ENCODE assay signal across 13 cellular contexts in the genomic region with DNA sequence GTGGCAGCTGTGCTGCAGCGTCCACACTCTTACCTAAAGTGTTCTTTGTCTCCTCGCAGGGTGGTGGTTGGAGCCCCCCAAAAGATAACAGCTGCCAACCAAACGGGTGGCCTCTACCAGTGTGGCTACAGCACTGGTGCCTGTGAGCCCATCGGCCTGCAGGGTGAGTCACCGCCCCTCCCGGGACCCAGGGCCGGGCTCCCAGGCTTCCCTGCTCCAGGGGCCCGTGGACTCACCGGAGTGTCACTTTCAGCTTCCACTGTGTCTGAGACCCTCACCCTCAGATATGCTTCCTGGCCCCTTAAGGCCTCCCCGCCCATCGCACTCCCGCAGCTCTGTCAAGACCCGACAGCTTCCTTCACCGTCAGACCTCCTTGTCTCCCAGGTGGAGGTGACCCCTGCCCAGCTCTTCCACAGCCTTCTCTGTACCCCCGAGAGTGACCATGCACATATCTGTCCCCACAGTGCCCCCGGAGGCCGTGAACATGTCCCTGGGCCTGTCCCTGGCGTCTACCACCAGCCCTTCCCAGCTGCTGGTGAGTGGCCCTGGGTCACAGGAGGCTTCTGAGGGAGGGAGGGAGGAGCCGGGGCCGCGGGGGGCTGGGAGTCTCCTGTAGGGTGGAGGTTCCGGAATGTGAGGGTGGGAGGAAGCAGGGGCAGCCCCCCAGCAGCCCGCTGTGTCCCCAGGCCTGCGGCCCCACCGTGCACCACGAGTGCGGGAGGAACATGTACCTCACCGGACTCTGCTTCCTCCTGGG. TPM values are rescaled to one million over a fixed set of nuclear protein-coding genes. Genes with fewer than 3 reads are reported as not detected.
DNase-seq lines count a peak whose midpoint lies in the region; ATAC-seq and TF ChIP-seq lines count a peak whose summit lies in the region.
"Had no signal": no experiment of that assay in that cellular context is flagged by ENCODE, and none has a peak within 500 bp of the region (broad histone marks: within the 10 kb centered on the region; RNA-seq: fewer than 3 reads in every experiment).

No MANE protein-coding gene starts in this region.

- no peak overlapping the region for H4K8ac ChIP-seq in neuronal stem cell (ENCODE audit: low read depth, low read length)

- no peaks in the 10 kb centered on the region for H3K9me3 ChIP-seq in BLaER1 treated with 17β-estradiol and CSF1 and Interleukin-3, amounts not matched to agents 10 nM and 100 nM (replicated peaks in 1 of 11)
- H3K9me3 ChIP-seq in endodermal cell (ENCODE audit: control insufficient read depth, low read length), result no peaks in the 10 kb centered on the region
- H3K9me3 ChIP-seq in neuronal stem cell (replicated peaks in 1 of 2; ENCODE audit: control insufficient read depth in 2 of 2, insufficient read depth in 1 of 2, low read depth in 1 of 2, low read length in 2 of 2), result no peaks in the 10 kb centered on the region
- H3K9me3 ChIP-seq in CD4-positive, alpha-beta T cell (ENCODE audit: control insufficient read depth, low read length), result no peaks in the 10 kb centered on the region
- H3K9me3 ChIP-seq in ascending aorta, result no peaks in the 10 kb centered on the region

- no peaks in the 10 kb centered on the region for H3K79me2 ChIP-seq in GM23338 (replicated peaks; ENCODE audit: insufficient read depth)

- H3K9me2 ChIP-seq in GM23338 (ENCODE audit: insufficient read depth), result no peaks in the 10 kb centered on the region

- H4K91ac ChIP-seq in neuronal stem cell (ENCODE audit: low read depth, low read length, poor library complexity), result no peak overlapping the region

- peak overlapping the region in 7 of 11 experiments; percentile 10 to 83 (median 74); a peak in 10 of 22 replicates for H3K9ac ChIP-seq in BLaER1 treated with 17β-estradiol and CSF1 and Interleukin-3, amounts not matched to agents 10 nM and 100 nM
- no peak overlapping the region for H3K9ac ChIP-seq in endodermal cell (ENCODE audit: extremely low read depth, low read length, poor library complexity, severe bottlenecking)
- peak overlapping the region; percentile 9 for H3K9ac ChIP-seq in neuronal stem cell (ENCODE audit: low read depth, low read length, poor library complexity)

- no peaks in the 10 kb centered on the region; the same call in 2 of the 3 replicates for H3K36me3 Mint-ChIP-seq in GM23338 (ENCODE audit: low read depth)
- H3K36me3 Mint-ChIP-seq in endodermal cell (ENCODE audit: low read depth), result no peaks in the 10 kb centered on the region
- no peaks in the 10 kb centered on the region for H3K36me3 Mint-ChIP-seq in CD4-positive, alpha-beta T cell (ENCODE audit: low read depth)

- no peak overlapping the region for H3K4me3 Mint-ChIP-seq in GM23338
- no peak overlapping the region for H3K4me3 Mint-ChIP-seq in endodermal cell
- H3K4me3 Mint-ChIP-seq in CD4-positive, alpha-beta T cell, result no peak overlapping the region

- POLR2A ChIA-PET in CD4-positive, alpha-beta T cell (lab: Charles Lee), result interaction anchor here (0.5 kb wide), 1 partner anchor 22 kb away, joined by 3 read pairs; no protein-coding TSS in a partner anchor

- peak overlapping the region in 6 of 11 experiments; percentile 38 to 99 (median 90); a peak in 13 of 22 replicates for H3K4me2 ChIP-seq in BLaER1 treated with 17β-estradiol and CSF1 and Interleukin-3, amounts not matched to agents 10 nM and 100 nM
- H3K4me2 ChIP-seq in GM23338, result no peak overlapping the region
- no peak overlapping the region for H3K4me2 ChIP-seq in neuronal stem cell (ENCODE audit: insufficient read depth, low read length, poor library complexity, severe bottlenecking)

- 85% methylated on average over 21 to 28 of the region's 28 CpGs for WGBS in endodermal cell (ENCODE audit: insufficient coverage in 1 of 2, insufficient read length in 1 of 2), 2 experiments
- no CpG with 5 or more reads among the region's 28 CpGs for WGBS in neuronal stem cell (ENCODE audit: extremely low coverage in 2 of 2, insufficient read length in 2 of 2, insufficient replicate concordance in 1 of 2), 2 donors

- peaks cover 0 to 60% (median 0%) of the 10 kb centered on the region in 11 experiments; a peak in 6 of 22 replicates for H3K36me3 ChIP-seq in BLaER1 treated with 17β-estradiol and CSF1 and Interleukin-3, amounts not matched to agents 10 nM and 100 nM
- H3K36me3 ChIP-seq in GM23338 (ENCODE audit: insufficient read depth) (no peaks in the 10 kb centered on the region), endodermal cell (ENCODE audit: control insufficient read depth, insufficient read depth, low read length) (no peaks in the 10 kb centered on the region), neuronal stem cell (replicated peaks in 1 of 2; ENCODE audit: control insufficient read depth in 2 of 2, insufficient read depth in 2 of 2, low read length in 2 of 2) (no peaks in the 10 kb centered on the region), ascending aorta (no peaks in the 10 kb centered on the region)

- H3F3A ChIP-seq in GM23338 (replicated peaks; ENCODE audit: low read depth), result no peaks in the 10 kb centered on the region

- H2BK120ac ChIP-seq in neuronal stem cell (ENCODE audit: low read depth, low read length), result no peak overlapping the region

- peaks cover 38 to 100% (median 82%) of the 10 kb centered on the region in 10 experiments for H3K4me1 ChIP-seq in BLaER1 treated with 17β-estradiol and CSF1 and Interleukin-3, amounts not matched to agents 10 nM and 100 nM
- H3K4me1 ChIP-seq in GM23338 (ENCODE audit: insufficient read depth) (no peaks in the 10 kb centered on the region), endodermal cell (ENCODE audit: control insufficient read depth, insufficient read depth, low read length) (no peaks in the 10 kb centered on the region), neuronal stem cell (ENCODE audit: control insufficient read depth in 2 of 2, insufficient read depth in 1 of 2, low read depth in 1 of 2, low read length in 2 of 2) (peaks cover 0 to 3% of the 10 kb centered on the region in 2 donors), ascending aorta (no peaks in the 10 kb centered on the region)

- peak overlapping the region; percentile 30 for H3K18ac ChIP-seq in neuronal stem cell (ENCODE audit: low read length)

- peak; percentile 36 to 42 for TF ChIP-seq CTCF in GM23338 (conservative IDR thresholded peaks at IDR 0.05; ENCODE audit: low read depth in 2 of 2)
- peak; percentile 45 for TF ChIP-seq CTCF in endodermal cell (conservative IDR thresholded peaks at IDR 0.05)
- TF ChIP-seq CTCF in CD4-positive, alpha-beta T cell (IDR thresholded peaks at IDR 0.05), result no peak
- TF ChIP-seq CTCF in ascending aorta (IDR thresholded peaks at IDR 0.05), result no peak

- peak overlapping the region; percentile 5 for H2AK5ac ChIP-seq in neuronal stem cell (ENCODE audit: low read depth, low read length)

- H2BK5ac ChIP-seq in neuronal stem cell (ENCODE audit: low read length), result peak overlapping the region; percentile 22

- H3K27ac Mint-ChIP-seq in GM23338 (peak overlapping the region; percentile 85; the same call in 1 of the 2 replicates), endodermal cell (no peak overlapping the region)
- H3K27ac Mint-ChIP-seq in CD4-positive, alpha-beta T cell, result no peak overlapping the region

- no peak overlapping the region for H2BK15ac ChIP-seq in neuronal stem cell (ENCODE audit: low read length)

- peak; percentile 79 for ATAC-seq in GM23338
- ATAC-seq in CD4-positive, alpha-beta T cell (ENCODE audit: poor library complexity), result no peak

- H3K23ac ChIP-seq in neuronal stem cell (ENCODE audit: low read depth, low read length, poor library complexity), result no peak overlapping the region

- H3K14ac ChIP-seq in neuronal stem cell (ENCODE audit: low read length), result no peak overlapping the region

- H3K4me1 Mint-ChIP-seq in GM23338 (peaks cover 2% of the 10 kb centered on the region; the same call in 2 of the 3 replicates), endodermal cell (no peaks in the 10 kb centered on the region)
- peaks cover 17% of the 10 kb centered on the region for H3K4me1 Mint-ChIP-seq in CD4-positive, alpha-beta T cell (ENCODE audit: low read depth)

- H2BK12ac ChIP-seq in neuronal stem cell (ENCODE audit: low read length), result no peak overlapping the region

- H2AFZ ChIP-seq in GM23338, result peak overlapping the region; percentile 14; the same call in 1 of the 2 replicates
- H2AFZ ChIP-seq in neuronal stem cell (ENCODE audit: low read length), result peak overlapping the region; percentile 13

- peak overlapping the region; percentile 28 for H3K4ac ChIP-seq in neuronal stem cell (ENCODE audit: low read length)

- H3K27me3 Mint-ChIP-seq in GM23338 (ENCODE audit: insufficient read depth, low read depth, poor library complexity) (peaks cover 8% of the 10 kb centered on the region), endodermal cell (ENCODE audit: insufficient read depth) (peaks cover 9% of the 10 kb centered on the region)
- H3K27me3 Mint-ChIP-seq in CD4-positive, alpha-beta T cell, result no peaks in the 10 kb centered on the region

- H3K9me3 Mint-ChIP-seq in GM23338, result peaks cover 2% of the 10 kb centered on the region; the same call in 1 of the 3 replicates
- no peaks in the 10 kb centered on the region for H3K9me3 Mint-ChIP-seq in endodermal cell
- H3K9me3 Mint-ChIP-seq in CD4-positive, alpha-beta T cell, result no peaks in the 10 kb centered on the region

- H3K27ac ChIP-seq in BLaER1 treated with 17β-estradiol and CSF1 and Interleukin-3, amounts not matched to agents 10 nM and 100 nM, result peak overlapping the region in 8 of 11 experiments; percentile 5 to 96 (median 54); a peak in 12 of 22 replicates
- H3K27ac ChIP-seq in GM23338 (ENCODE audit: low read depth) (no peak overlapping the region), endodermal cell (ENCODE audit: low read depth, low read length) (no peak overlapping the region), neuronal stem cell (replicated peaks; ENCODE audit: low read length) (no peak overlapping the region), ascending aorta (no peak overlapping the region)
- no peak overlapping the region for H3K27ac ChIP-seq in CD4-positive, alpha-beta T cell (ENCODE audit: low read depth, low read length)

- intact Hi-C loops in CD4-positive, alpha-beta T cell (cut with DNase I, micrococcal nuclease), result no loop called here
- intact Hi-C loops in ascending aorta (cut with DNase I), result no loop called here

- CTCF ChIA-PET in CD4-positive, alpha-beta T cell (lab: Charles Lee), result no interaction called here

- peaks cover 0 to 30% (median 0%) of the 10 kb centered on the region in 11 experiments; a peak in 5 of 22 replicates for H4K20me1 ChIP-seq in BLaER1 treated with 17β-estradiol and CSF1 and Interleukin-3, amounts not matched to agents 10 nM and 100 nM
- H4K20me1 ChIP-seq in GM23338 (replicated peaks; ENCODE audit: insufficient read depth), result no peaks in the 10 kb centered on the region

- no peaks in the 10 kb centered on the region for H3K79me1 ChIP-seq in neuronal stem cell (ENCODE audit: low read depth, low read length)

- H3K27me3 ChIP-seq in BLaER1 treated with 17β-estradiol and CSF1 and Interleukin-3, amounts not matched to agents 10 nM and 100 nM, result no peaks in the 10 kb centered on the region
- H3K27me3 ChIP-seq in GM23338 (ENCODE audit: insufficient read depth) (no peaks in the 10 kb centered on the region), endodermal cell (ENCODE audit: control insufficient read depth, insufficient read depth, low read length, poor library complexity, severe bottlenecking) (no peaks in the 10 kb centered on the region), neuronal stem cell (ENCODE audit: control insufficient read depth in 3 of 3, insufficient read depth in 3 of 3, low read depth in 1 of 3, low read length in 3 of 3) (peaks cover 0 to 14% (median 0%) of the 10 kb centered on the region in 3 experiments), ascending aorta (no peaks in the 10 kb centered on the region)
- no peaks in the 10 kb centered on the region for H3K27me3 ChIP-seq in CD4-positive, alpha-beta T cell (ENCODE audit: control insufficient read depth, insufficient read depth, low read length)

- DNase-seq in GM23338 (ENCODE audit: low spot score), result peak; percentile 50
- peak; percentile 77 for DNase-seq in endodermal cell
- DNase-seq in neuronal stem cell (ENCODE audit: low spot score), result no peak
- DNase-seq in medulla oblongata (ENCODE audit: extremely low spot score), result no peak
- DNase-seq in CD4-positive, alpha-beta T cell, result no peak
- no peak for DNase-seq in ascending aorta (ENCODE audit: low spot score in 2 of 2)
- DNase-seq: NCI-H2227 treated with DMSO at 0.1 percent for 48 hours; stimulated activated CD4-positive, alpha-beta T cell treated with anti-CD3 and anti-CD28 coated beads, Interleukin-4, amount 100 ng/mL, for 4 hours had no signal

- H3K4me3 ChIP-seq in BLaER1 treated with 17β-estradiol and CSF1 and Interleukin-3, amounts not matched to agents 10 nM and 100 nM, result peak overlapping the region in 4 of 10 experiments; percentile 69 to 72 (median 72); a peak in 8 of 20 replicates
- no peak overlapping the region for H3K4me3 ChIP-seq in GM23338
- H3K4me3 ChIP-seq in endodermal cell (ENCODE audit: low read length), result no peak overlapping the region
- H3K4me3 ChIP-seq in neuronal stem cell (ENCODE audit: low read length in 2 of 2), result no peak overlapping the region
- H3K4me3 ChIP-seq in ascending aorta, result peak overlapping the region in 1 of 2 donors; percentile 21

RNA-seq across cellular contexts. Expression of a gene that starts 1.8 kb away (rescaled TPM):
- total RNA-seq in GM23338 (2014; rRNA removed; shearing (Covaris generic)), result 0.12 TPM in 1 of 2 replicates, not detected in the other
- not detected in 2 replicates for polyA plus RNA-seq in GM23338 (2016; fragmentation: Nextera tagmentation; extraction: Ambion mirVana)
- total RNA-seq in endodermal cell (under 1 TPM in 1 of 2 donors, not detected in 1; 0.22 TPM), ascending aorta (3.6 TPM)
- polyA plus RNA-seq in endodermal cell (2013, experiment 1 of 2), result not detected
- not detected for polyA plus RNA-seq in endodermal cell (2013, experiment 2 of 2)
- polyA plus RNA-seq in neuronal stem cell (2013, experiment 1 of 2), result not detected
- polyA plus RNA-seq in neuronal stem cell (2013, experiment 2 of 2), result not detected
- total RNA-seq in CD4-positive, alpha-beta T cell, result 1 to 10 TPM; 5.5 to 6.0 TPM

RNA-seq across cellular contexts. Expression of a gene that starts 36.4 kb away (rescaled TPM):
- total RNA-seq in GM23338 (2014; rRNA removed; shearing (Covaris generic)), result not detected in 2 replicates
- not detected in 2 replicates for polyA plus RNA-seq in GM23338 (2016; fragmentation: Nextera tagmentation; extraction: Ambion mirVana)
- total RNA-seq in endodermal cell (not detected), ascending aorta (not detected)
- not detected for polyA plus RNA-seq in endodermal cell (2013, experiment 1 of 2)
- polyA plus RNA-seq in endodermal cell (2013, experiment 2 of 2), result not detected
- polyA plus RNA-seq in neuronal stem cell (2013, experiment 1 of 2), result not detected
- not detected for polyA plus RNA-seq in neuronal stem cell (2013, experiment 2 of 2)
- total RNA-seq in CD4-positive, alpha-beta T cell, result not detected
- total RNA-seq: activated CD8-positive, alpha-beta memory T cell treated with anti-CD3 and anti-CD28 coated beads for 36 hours; astrocyte; HT-29; renal cortical epithelial cell had no signal

Comparison
In these comparisons a context has a peak if more than half of its experiments do, and no peak if none do; other contexts are left out.
1. H3K27ac ChIP-seq: peak in BLaER1 treated with 17β-estradiol and CSF1 and Interleukin-3, amounts not matched to agents 10 nM and 100 nM (8 of 11); none in GM23338 (single experiment), endodermal cell (single experiment), neuronal stem cell (single experiment), CD4-positive, alpha-beta T cell (single experiment) and ascending aorta (0 of 2).
2. H3K4me2 ChIP-seq: peak in BLaER1 treated with 17β-estradiol and CSF1 and Interleukin-3, amounts not matched to agents 10 nM and 100 nM (6 of 11); none in GM23338 (single experiment) and neuronal stem cell (single experiment).
3. DNase-seq: peak in GM23338 (single experiment) and endodermal cell (single experiment); none in neuronal stem cell (single experiment), medulla oblongata (single experiment), CD4-positive, alpha-beta T cell (0 of 10) and ascending aorta (0 of 2).
4. CTCF ChIP-seq: peak in GM23338 (2 of 2) and endodermal cell (single experiment); none in CD4-positive, alpha-beta T cell (single experiment) and ascending aorta (0 of 3).